9 cellular contexts compared by ENCODE assay signal in genomic region chr4:52983563-52984303, GRCh38.
A peak's percentile ranks its signal among the peaks of the same experiment; 100 is the strongest.
DNase-seq lines count a peak whose midpoint lies in the region; ATAC-seq and TF ChIP-seq lines count a peak whose summit lies in the region.
"Had no signal": no experiment of that assay in that cellular context is flagged by ENCODE, and none has a peak within 500 bp of the region (broad histone marks: within the 10 kb centered on the region; RNA-seq: fewer than 3 reads in every experiment).

No MANE protein-coding gene starts in this region.

- no peaks in the 10 kb centered on the region for H3K9me3 Mint-ChIP-seq in neural progenitor cell

- no peaks in the 10 kb centered on the region for H3K27me3 Mint-ChIP-seq in neural progenitor cell (ENCODE audit: insufficient read depth, low read depth)

- H3K4me3 ChIP-seq in neural progenitor cell = no peak overlapping the region
- H3K4me3 ChIP-seq: skin epidermis had no signal

- no peaks in the 10 kb centered on the region for H4K20me1 ChIP-seq in neural progenitor cell (ENCODE audit: low read depth)

- no peak overlapping the region for H3K27ac ChIP-seq in neural progenitor cell

- H3K27me3 ChIP-seq in neural progenitor cell = no peaks in the 10 kb centered on the region

- peak; percentile 84 for DNase-seq in DMS153 treated with DMSO at 0.1 percent for 48 hours (lab: John Stamatoyannopoulos, UW; ENCODE audit: unreplicated experiment)
- DNase-seq in NCI-H1105 (lab: John Stamatoyannopoulos, UW) = peak; percentile 25
- DNase-seq in SKM-1 (lab: John Stamatoyannopoulos, UW; ENCODE audit: unreplicated experiment) = peak; percentile 52
- DNase-seq in fibroblast of peridontal ligament (ENCODE audit: extremely low read depth) = peak; percentile 79
- peak; percentile 79 for DNase-seq in neural progenitor cell (ENCODE audit: low spot score)
- DNase-seq in ecto neural progenitor cell (ENCODE audit: low spot score) = no peak

- peak; percentile 76 for TF ChIP-seq CTCF in neural progenitor cell (IDR thresholded peaks at IDR 0.05)

- H3K4me1 Mint-ChIP-seq in neural progenitor cell = peaks cover 31% of the 10 kb centered on the region

- no peak overlapping the region for H3K27ac Mint-ChIP-seq in neural progenitor cell

- no peak overlapping the region for H2AFZ ChIP-seq in neural progenitor cell (replicated peaks)

- no peaks in the 10 kb centered on the region for H3K4me1 ChIP-seq in neural progenitor cell

- no peaks in the 10 kb centered on the region for H3K36me3 ChIP-seq in neural progenitor cell

- no peaks in the 10 kb centered on the region for H3K36me3 Mint-ChIP-seq in neural progenitor cell

- ATAC-seq in GM21717 (IDR thresholded peaks at IDR 0.05; ENCODE audit: unreplicated experiment) (peak; percentile 50), GM21447 (IDR thresholded peaks at IDR 0.05; ENCODE audit: unreplicated experiment) (no peak)

- H3K9me3 ChIP-seq in neural progenitor cell (ENCODE audit: low read depth) = no peaks in the 10 kb centered on the region

- no peaks in the 10 kb centered on the region for H3F3A ChIP-seq in neural progenitor cell (ENCODE audit: low read depth)

- H3K4me2 ChIP-seq in neural progenitor cell = no peak overlapping the region

- H3K4me3 Mint-ChIP-seq in neural progenitor cell = no peak overlapping the region

- H3K79me2 ChIP-seq in neural progenitor cell (ENCODE audit: low read depth) = no peaks in the 10 kb centered on the region

- no peak overlapping the region for H3K9ac ChIP-seq in neural progenitor cell
